Comparison of ENCODE assay signal across 19 cellular contexts in genomic region chr22:22023581-22024137, GRCh38. TPM values are rescaled to one million over a fixed set of nuclear protein-coding genes. Genes with fewer than 3 reads are reported as not detected.
A peak's percentile ranks its signal among the peaks of the same experiment; 100 is the strongest.
DNase-seq lines count a peak whose midpoint lies in the region; ATAC-seq, FAIRE-seq and TF ChIP-seq lines count a peak whose summit lies in the region.
"Had no signal": no experiment of that assay in that cellular context is flagged by ENCODE, and none has a peak within 500 bp of the region (broad histone marks: within the 10 kb centered on the region; RNA-seq: fewer than 3 reads in every experiment).

No MANE protein-coding gene starts in this region.

- no peak for TF ChIP-seq POLR2A in stomach (IDR thresholded peaks at IDR 0.05)

- no peaks in the 10 kb centered on the region for H3K9me1 ChIP-seq in keratinocyte (ENCODE audit: control insufficient read depth, extremely low read depth, insufficient read depth, low read length)

- ATAC-seq in HG03571 (IDR thresholded peaks at IDR 0.05; ENCODE audit: unreplicated experiment) = no peak
- ATAC-seq in GM19455 (IDR thresholded peaks at IDR 0.05; ENCODE audit: unreplicated experiment) = no peak
- no peak for ATAC-seq in HG02973 (IDR thresholded peaks at IDR 0.05; ENCODE audit: unreplicated experiment)
- ATAC-seq: A549, HCT116 had no signal

- TF ChIP-seq EP300 in stomach (IDR thresholded peaks at IDR 0.05) = no peak

- H3K79me2 ChIP-seq in OCI-LY7 (ENCODE audit: insufficient read depth, low read depth, low read length) = peaks cover 21% of the 10 kb centered on the region
- no peaks in the 10 kb centered on the region for H3K79me2 ChIP-seq in keratinocyte (ENCODE audit: control insufficient read depth, insufficient read depth, low read length)

- no peak overlapping the region for H3K4me3 ChIP-seq in BLaER1
- H3K4me3 ChIP-seq in OCI-LY7 (ENCODE audit: low read depth, low read length, poor library complexity, severe bottlenecking) = no peak overlapping the region
- H3K4me3 ChIP-seq in keratinocyte (ENCODE audit: control insufficient read depth in 2 of 3, extremely low read depth in 1 of 3, insufficient read depth in 2 of 3, low read depth in 1 of 3, low read length in 3 of 3) = no peak overlapping the region
- H3K4me3 ChIP-seq in stomach = no peak overlapping the region
- H3K4me3 ChIP-seq: A549 had no signal

- H2AFZ ChIP-seq in OCI-LY7 (ENCODE audit: low read length) (no peak overlapping the region), keratinocyte (ENCODE audit: control insufficient read depth, low read length) (no peak overlapping the region)

- no peaks in the 10 kb centered on the region for H3K9me2 ChIP-seq in OCI-LY7 (ENCODE audit: insufficient read depth, low read length)

- CTCF ChIA-PET in OCI-LY7 (lab: Charles Lee; ENCODE audit: unreplicated experiment) = interaction anchor here (0.6 kb wide), 1 partner anchor 177 kb away, joined by 3 read pairs; no protein-coding TSS in a partner anchor

- H3K4me2 ChIP-seq in BLaER1 = peak overlapping the region; percentile 77
- no peak overlapping the region for H3K4me2 ChIP-seq in OCI-LY7 (ENCODE audit: low read length)
- no peak overlapping the region for H3K4me2 ChIP-seq in keratinocyte (ENCODE audit: control insufficient read depth, extremely low read depth, insufficient read depth, low read depth, low read length)
- H3K4me2 ChIP-seq: A549 had no signal

- POLR2A ChIA-PET in OCI-LY7 (lab: Charles Lee) = interaction anchor here (0.7 kb wide), 1 partner anchor 35 kb away, joined by 3 read pairs; no protein-coding TSS in a partner anchor

- WGBS in stomach, 5 donors = 72 to 89% (median 84%) methylated on average over 4 of the region's 4 CpGs

- no peaks in the 10 kb centered on the region for H3K36me3 ChIP-seq in BLaER1
- H3K36me3 ChIP-seq in OCI-LY7 (ENCODE audit: insufficient read depth, low read length) = peaks cover 67% of the 10 kb centered on the region
- no peaks in the 10 kb centered on the region for H3K36me3 ChIP-seq in keratinocyte (ENCODE audit: control insufficient read depth in 2 of 2, extremely low read depth in 1 of 2, insufficient read depth in 2 of 2, low read length in 2 of 2)
- no peaks in the 10 kb centered on the region for H3K36me3 ChIP-seq in stomach

- H3K27me3 ChIP-seq in BLaER1 (no peaks in the 10 kb centered on the region), keratinocyte (ENCODE audit: control insufficient read depth, extremely low read depth, insufficient read depth, low read length) (no peaks in the 10 kb centered on the region), stomach (peaks cover 0 to 3% (median 0%) of the 10 kb centered on the region in 3 donors)

- H4K20me1 ChIP-seq in BLaER1 (no peaks in the 10 kb centered on the region), OCI-LY7 (ENCODE audit: insufficient read depth, low read length) (no peaks in the 10 kb centered on the region), keratinocyte (ENCODE audit: control insufficient read depth, extremely low read depth, insufficient read depth, low read length) (no peaks in the 10 kb centered on the region)

- peak; percentile 69 for DNase-seq in HT1080 (ENCODE audit: low read depth)
- DNase-seq in OCI-LY7 (ENCODE audit: low spot score) = no peak
- no peak for DNase-seq in keratinocyte (ENCODE audit: low read depth, low spot score)
- DNase-seq in stomach = no peak
- DNase-seq: CD4-positive, alpha-beta memory T cell; DMS79; KG1; MM.1S; NCI-H1105 treated with DMSO at 0.1 percent for 48 hours; NCI-H187 treated with DMSO at 0.1 percent for 48 hours; NCI-H82 had no signal

- peak overlapping the region; percentile 60 for H3K9ac ChIP-seq in BLaER1
- H3K9ac ChIP-seq in keratinocyte (ENCODE audit: control insufficient read depth, extremely low read depth, insufficient read depth, low read length) = no peak overlapping the region

- intact Hi-C loops in OCI-LY7 (cut with micrococcal nuclease; ENCODE audit: unreplicated experiment) = loop anchor here (2.0 kb wide), 1 partner anchor 51 kb away; no protein-coding TSS in a partner anchor
- intact Hi-C loops in stomach (cut with DNase I; ENCODE audit: low total_unique reads) = no loop called here

- H3K27ac ChIP-seq in BLaER1 = peak overlapping the region; percentile 80
- peak overlapping the region; percentile 10 for H3K27ac ChIP-seq in OCI-LY7 (ENCODE audit: low read depth, low read length, poor library complexity, severe bottlenecking)
- no peak overlapping the region for H3K27ac ChIP-seq in keratinocyte (ENCODE audit: control insufficient read depth, insufficient read depth, low read length)
- H3K27ac ChIP-seq in stomach = no peak overlapping the region
- H3K27ac ChIP-seq: A549 had no signal

- peak; percentile 17 for FAIRE-seq in keratinocyte (lab: Jason Lieb, UNC)
- FAIRE-seq: A549, GM18507, HTR-8/SVneo had no signal

- TF ChIP-seq CTCF in OCI-LY7 (conservative IDR thresholded peaks at IDR 0.05; ENCODE audit: low read length) = no peak
- TF ChIP-seq CTCF in keratinocyte (optimal IDR thresholded peaks at IDR 0.05 in 1 of 3, IDR thresholded peaks at IDR 0.05 in 1 of 3, conservative IDR thresholded peaks at IDR 0.05 in 1 of 3; ENCODE audit: extremely low read depth in 1 of 3, insufficient read depth in 2 of 3, low read length in 3 of 3) = no peak
- TF ChIP-seq CTCF in stomach (IDR thresholded peaks at IDR 0.05) = no peak

- no peaks in the 10 kb centered on the region for H3K9me3 ChIP-seq in BLaER1
- no peaks in the 10 kb centered on the region for H3K9me3 ChIP-seq in OCI-LY7 (ENCODE audit: low read length)
- no peaks in the 10 kb centered on the region for H3K9me3 ChIP-seq in keratinocyte (ENCODE audit: control insufficient read depth, low read depth, low read length)
- no peaks in the 10 kb centered on the region for H3K9me3 ChIP-seq in stomach
- H3K9me3 ChIP-seq: A549 had no signal

- BruUV-seq in OCI-LY7 (replicated peaks; lab: Mats Ljungman, UMichigan) = no TSS peak

- H3K4me1 ChIP-seq in BLaER1 (peaks cover 90% of the 10 kb centered on the region), OCI-LY7 (ENCODE audit: insufficient read depth, low read length, poor library complexity, severe bottlenecking) (peaks cover 69% of the 10 kb centered on the region), keratinocyte (ENCODE audit: control insufficient read depth, extremely low read depth, insufficient read depth, low read length) (peaks cover 42% of the 10 kb centered on the region), stomach (no peaks in the 10 kb centered on the region)
- H3K4me1 ChIP-seq: A549 had no signal

- dilution Hi-C loops in keratinocyte (cut with MboI; ENCODE audit: extremely low pct_ligation_motif_present, low sequenced_read_pairs) = no loop called here

RNA-seq across cellular contexts. Expression of gene TOP3B, which starts 41.1 kb away (rescaled TPM):
- total RNA-seq in HT1080 (2014; rRNA removed; shearing (Covaris generic)) = 42.5 and 48.9 TPM in 2 replicates
- polyA plus RNA-seq in HT1080 (2015; cell fraction: cytosol; rRNA removed) = 14.3 and 17.5 TPM in 2 replicates
- 82.7 and 96.4 TPM in 2 replicates for polyA plus RNA-seq in HT1080 (2015; cell fraction: nucleus; rRNA removed)
- 65.6 and 82.6 TPM in 2 replicates for total RNA-seq in OCI-LY7 (2014; rRNA removed; shearing (Covaris generic))
- total RNA-seq in OCI-LY7 (2022) (98.7 and 101 TPM in 2 replicates), stomach (100 to 1,000 TPM in 1 of 5 donors, 10 to 100 TPM in 4; 25.0 to 509 (median 38.5) TPM)
- polyA plus RNA-seq in keratinocyte (13.8 to 14.8 TPM (median 13.9 TPM) in 3 replicates), stomach (10 to 100 TPM in 1 of 3 donors, 1 to 10 TPM in 2; 3.8 to 13.8 (median 5.9) TPM)
- 10.8 TPM for polyA plus RNA-seq in keratinocyte (2011; ENCODE audit: low read depth)
- 4.6 and 7.0 TPM in 2 replicates for polyA plus RNA-seq in keratinocyte (2011; cell fraction: cytosol; rRNA removed)
- 59.0 and 81.0 TPM in 2 replicates for polyA plus RNA-seq in keratinocyte (2011; cell fraction: nucleus; rRNA removed)
- polyA plus RNA-seq in keratinocyte (2012; ENCODE audit: low replicate concordance) = 19.8 and 26.6 TPM in 2 replicates
- polyA minus RNA-seq in keratinocyte = 17.4 to 39.6 TPM (median 24.1 TPM) in 3 replicates
- polyA minus RNA-seq in keratinocyte (2011; cell fraction: cytosol; rRNA and poly(A)+ RNA removed) = 4.4 TPM
- 29.4 and 30.1 TPM in 2 replicates for polyA minus RNA-seq in keratinocyte (2011; cell fraction: nucleus; rRNA and poly(A)+ RNA removed)

Comparison
In these comparisons a context has a peak if more than half of its experiments do, and no peak if none do; other contexts are left out.
1. H3K27ac ChIP-seq: peak in BLaER1 (single experiment) and OCI-LY7 (single experiment); none in keratinocyte (single experiment) and stomach (0 of 5).